Comparison of ENCODE assay signal across 8 cellular contexts in the genomic region with DNA sequence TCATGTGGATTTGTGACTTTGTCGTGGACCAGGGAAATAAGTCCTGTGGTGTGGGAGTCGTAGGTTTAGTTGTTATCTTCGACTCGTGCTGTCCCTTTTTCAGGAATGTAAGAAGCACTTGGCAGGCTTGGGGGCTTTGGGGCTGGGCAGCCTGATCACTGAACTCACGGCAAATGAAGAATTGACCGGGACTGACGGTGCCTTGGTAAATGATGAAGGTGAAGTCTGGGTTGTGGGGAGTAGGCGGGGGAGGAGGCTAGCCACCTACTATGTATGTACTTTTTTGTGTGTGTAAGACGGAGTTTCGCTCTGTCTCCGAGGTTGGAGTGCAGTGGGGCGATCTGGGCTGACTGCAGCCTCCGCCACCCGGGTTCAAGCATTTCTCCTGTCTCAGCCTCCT. TPM values are rescaled to one million over a fixed set of nuclear protein-coding genes. Genes with fewer than 3 reads are reported as not detected.
DNase-seq lines count a peak whose midpoint lies in the region; ATAC-seq, FAIRE-seq and TF ChIP-seq lines count a peak whose summit lies in the region.

No MANE protein-coding gene starts in this region.

- FAIRE-seq in GM19239 (lab: Jason Lieb, UNC): peak; percentile 65

- no peak for ATAC-seq in GM18519 (IDR thresholded peaks at IDR 0.05; ENCODE audit: low FRiP score, unreplicated experiment)

- peak overlapping the region in 15 of 21 experiments; percentile 31 to 95 (median 89) for H3K27ac ChIP-seq in skin epidermis

- TF ChIP-seq CTCF in fibroblast of the aortic adventitia (IDR thresholded peaks at IDR 0.05; ENCODE audit: insufficient read depth, low read length): no peak

- no peak for DNase-seq in GM19239 (ENCODE audit: insufficient read length, low spot score)
- DNase-seq in activated CD4-positive, alpha-beta T cell treated with anti-CD3 and anti-CD28 coated beads for 48 hours: peak; percentile 20
- DNase-seq in fibroblast of the aortic adventitia (ENCODE audit: low read depth): peak; percentile 5
- no peak for DNase-seq in NCI-H774 (lab: John Stamatoyannopoulos, UW)
- DNase-seq in DMS 273 (lab: John Stamatoyannopoulos, UW; ENCODE audit: unreplicated experiment): no peak
- DNase-seq in GDM1 (lab: John Stamatoyannopoulos, UW): no peak

- H3K4me3 ChIP-seq in fibroblast of the aortic adventitia (ENCODE audit: low read depth, low read length) (peak overlapping the region; percentile 82), skin epidermis (peak overlapping the region; percentile 56 to 72 (median 59))

RNA-seq across cellular contexts. Expression of a gene that starts 1.2 kb away (rescaled TPM):
- total RNA-seq in fibroblast of the aortic adventitia (ENCODE audit: low replicate concordance): 29.8 and 74.4 TPM in 2 replicates

Comparison
In these comparisons a context has a peak if more than half of its experiments do, and no peak if none do; other contexts are left out.
1. DNase-seq: peak in activated CD4-positive, alpha-beta T cell treated with anti-CD3 and anti-CD28 coated beads for 48 hours (single experiment) and fibroblast of the aortic adventitia (single experiment); none in GM19239 (single experiment), NCI-H774 (single experiment), DMS 273 (single experiment) and GDM1 (single experiment).